15 cellular contexts compared by ENCODE assay signal in genomic region chr2:134421556-134422328, GRCh38.
"Had no signal": no experiment of that assay in that cellular context is flagged by ENCODE, and none has a peak within 500 bp of the region (broad histone marks: within the 10 kb centered on the region; RNA-seq: fewer than 3 reads in every experiment).

No MANE protein-coding gene starts in this region.

- H3K4me3 ChIP-seq: left lung, prostate gland, tibial nerve, uterus had no signal

- H3K4me1 ChIP-seq: left lung, prostate gland, uterus had no signal

- H3K9me3 ChIP-seq: left lung, prostate gland, tibial nerve, uterus had no signal

- H3K36me3 ChIP-seq: prostate gland, uterus had no signal

- H3K27ac ChIP-seq: left lung, prostate gland, uterus had no signal

- ATAC-seq: activated CD4-positive, alpha-beta T cell treated with anti-CD3 and anti-CD28 coated beads for 36 hours; left lung; sciatic nerve had no signal

- DNase-seq: activated CD4-positive, alpha-beta T cell treated with anti-CD3 and anti-CD28 coated beads for 36 hours; activated CD4-positive, alpha-beta T cell treated with anti-CD3 and anti-CD28 coated beads, Interleukin-2, amount 50 U/mL, for 48 hours; amniotic stem cell; glutamatergic neuron; kidney; left lung; stimulated activated CD4-positive, alpha-beta T cell treated with anti-CD3 and anti-CD28 coated beads, Interleukin-12 subunit alpha, Interleukin-12 subunit beta, amount 100 ng/mL, for 4 hours; stimulated activated CD4-positive, alpha-beta T cell treated with anti-CD3 and anti-CD28 coated beads, Interleukin-1b, Interleukin-23, amount 100 ng/mL, for 48 hours; stimulated activated CD8-positive, alpha-beta memory T cell treated with anti-CD3 and anti-CD28 coated beads, Interleukin-4, amount 100 ng/mL, for 48 hours; stimulated activated naive CD4-positive, alpha-beta T cell treated with Interleukin-2 at 50 U/mL for 16 hours; substantia nigra; uterus had no signal

- H3K27me3 ChIP-seq: left lung, tibial nerve, uterus had no signal
